ENCODE assay signal across 10 cellular contexts in genomic region chr9:3397726-3398125, GRCh38.
DNase-seq lines count a peak whose midpoint lies in the region; ATAC-seq and TF ChIP-seq lines count a peak whose summit lies in the region.
"Had no signal": no experiment of that assay in that cellular context is flagged by ENCODE, and none has a peak within 500 bp of the region (broad histone marks: within the 10 kb centered on the region; RNA-seq: fewer than 3 reads in every experiment).

No MANE protein-coding gene starts in this region.

- TF ChIP-seq CTCF in coronary artery (IDR thresholded peaks at IDR 0.05) (no peak), omental fat pad (IDR thresholded peaks at IDR 0.05) (no peak)

- DNase-seq in coronary artery (ENCODE audit: low spot score) (no peak), HAP-1 (ENCODE audit: low spot score in 2 of 2) (no peak), cortex of kidney (lab: John Stamatoyannopoulos, UW) (no peak), SHP77 treated with DMSO at 0.1 percent for 48 hours (lab: John Stamatoyannopoulos, UW) (no peak), omental fat pad (ENCODE audit: low spot score) (no peak)
- DNase-seq: NCI-H1092 had no signal

- peak overlapping the region; percentile 12 for H3K4me3 ChIP-seq in coronary artery
- no peak overlapping the region for H3K4me3 ChIP-seq in HAP-1

- no peaks in the 10 kb centered on the region for H3K9me3 ChIP-seq in HAP-1

- H3K27me3 ChIP-seq in HAP-1 (ENCODE audit: low read depth), result no peaks in the 10 kb centered on the region

- no peaks in the 10 kb centered on the region for H3K36me3 ChIP-seq in HAP-1 (replicated peaks)

- in situ Hi-C loops in HAP-1 (cut with MboI; ENCODE audit: low sequenced_read_pairs), result no loop called here

- H3K4me1 ChIP-seq in HAP-1, result peaks cover 26% of the 10 kb centered on the region

- no peak overlapping the region for H3K27ac ChIP-seq in coronary artery
- H3K27ac ChIP-seq: epithelial cell of prostate had no signal

- ATAC-seq in GM18498 (IDR thresholded peaks at IDR 0.05; ENCODE audit: unreplicated experiment) (peak; percentile 43), GM21390 (IDR thresholded peaks at IDR 0.05; ENCODE audit: unreplicated experiment) (peak; percentile 41), HG03565 (IDR thresholded peaks at IDR 0.05; ENCODE audit: unreplicated experiment) (peak; percentile 23), omental fat pad (ENCODE audit: low FRiP score) (no peak)
